In the genomic region with DNA sequence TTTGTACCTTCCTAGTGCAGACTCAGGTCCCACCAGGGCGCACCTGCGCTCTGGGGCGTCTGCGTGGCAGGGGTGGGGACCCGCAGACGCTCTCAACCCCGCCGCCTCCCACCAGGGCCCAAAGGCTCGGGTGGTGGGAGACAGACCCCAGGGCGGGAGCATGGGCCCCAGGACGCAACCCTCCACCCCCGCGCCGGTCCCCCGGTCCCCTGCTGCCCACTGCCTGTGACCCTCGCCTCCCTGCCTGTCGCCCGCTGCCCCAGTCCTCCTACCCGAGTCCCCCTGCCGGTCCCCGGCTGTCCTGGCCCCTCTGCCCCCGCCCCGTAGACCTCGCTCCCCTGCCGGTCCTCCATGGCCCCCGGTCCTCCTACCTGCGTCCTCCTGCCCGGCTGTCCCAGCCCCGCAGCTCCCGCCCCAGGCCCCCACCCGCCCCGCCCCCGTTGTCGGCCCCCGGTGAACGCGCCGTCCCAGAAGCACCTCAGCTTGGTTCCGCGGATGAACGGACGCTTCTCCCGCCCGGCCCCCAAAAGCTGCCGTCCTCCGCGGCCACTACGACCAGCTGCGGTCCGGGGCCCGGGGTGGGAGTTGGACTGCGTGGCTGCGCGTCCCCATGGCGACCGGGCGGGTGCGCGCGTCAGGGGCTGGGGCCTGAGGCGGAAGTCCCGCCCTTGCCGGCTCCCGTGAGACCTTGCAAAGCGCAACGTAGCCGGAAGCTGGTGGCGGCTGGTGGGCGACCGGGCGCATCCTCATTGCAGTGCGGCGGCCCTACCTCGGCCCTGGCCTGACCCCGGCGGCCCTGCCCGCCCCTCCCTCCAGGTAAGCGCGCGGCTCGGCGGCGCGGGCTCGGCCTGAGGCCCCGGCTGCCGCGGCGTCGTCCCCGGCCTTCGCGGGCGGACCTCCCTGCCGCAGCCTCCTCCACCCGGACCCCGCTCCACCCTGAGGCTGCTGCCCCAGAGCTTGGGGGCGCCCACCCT, we compare ENCODE assay signal across 8 cellular contexts. TPM values are rescaled to one million over a fixed set of nuclear protein-coding genes. Genes with fewer than 3 reads are reported as not detected.
DNase-seq lines count a peak whose midpoint lies in the region; ATAC-seq and TF ChIP-seq lines count a peak whose summit lies in the region.

A gene (plus strand): TSS at position 709 of the 974 bp plus-strand sequence. CDS start 2,768 bp downstream, outside the sequence.

- intact Hi-C loops in activated T-helper 2 cell treated with anti-CD3 and anti-CD28 coated beads, Interferon-gamma antibody, Interleukin-2, Interleukin-4, amounts not matched to agents 10 μg/mL and 5 μg/mL and 100 μg/mL, durations not matched to agents 14 hours and 24 hours and 36 hours (cut with micrococcal nuclease): no loop called here

- H3K27ac Mint-ChIP-seq in activated T-helper 2 cell treated with anti-CD3 and anti-CD28 coated beads, Interferon-gamma antibody, Interleukin-2, Interleukin-4, amounts not matched to agents 10 μg/mL and 5 μg/mL and 100 μg/mL, durations not matched to agents 14 hours and 24 hours and 36 hours: peak within 1 kb of the TSS; percentile 89
- peak within 1 kb of the TSS; percentile 47 to 91 (median 86) for H3K27ac Mint-ChIP-seq in nephron

- TF ChIP-seq CTCF in fibroblast of pulmonary artery (IDR thresholded peaks at IDR 0.05; ENCODE audit: low read length, missing control alignments): no peak
- no peak for TF ChIP-seq CTCF in nephron (IDR thresholded peaks at IDR 0.05; ENCODE audit: unreplicated experiment in 3 of 3)

- peak within 1 kb of the TSS; percentile 91 for H3K4me3 ChIP-seq in fibroblast of pulmonary artery (replicated peaks; ENCODE audit: low read depth, low read length)

- H3K27me3 Mint-ChIP-seq in activated T-helper 2 cell treated with anti-CD3 and anti-CD28 coated beads, Interferon-gamma antibody, Interleukin-2, Interleukin-4, amounts not matched to agents 10 μg/mL and 5 μg/mL and 100 μg/mL, durations not matched to agents 14 hours and 24 hours and 36 hours (ENCODE audit: low read depth): peaks cover 4% of the 10 kb centered on the region
- H3K27me3 Mint-ChIP-seq in nephron (ENCODE audit: low read depth): no peaks in the 10 kb centered on the region

- peak within 1 kb of the TSS; percentile 91 for H3K4me3 Mint-ChIP-seq in activated T-helper 2 cell treated with anti-CD3 and anti-CD28 coated beads, Interferon-gamma antibody, Interleukin-2, Interleukin-4, amounts not matched to agents 10 μg/mL and 5 μg/mL and 100 μg/mL, durations not matched to agents 14 hours and 24 hours and 36 hours (ENCODE audit: low read depth)
- peak within 1 kb of the TSS; percentile 89 to 99 (median 95) for H3K4me3 Mint-ChIP-seq in nephron

- H3K4me1 Mint-ChIP-seq in activated T-helper 2 cell treated with anti-CD3 and anti-CD28 coated beads, Interferon-gamma antibody, Interleukin-2, Interleukin-4, amounts not matched to agents 10 μg/mL and 5 μg/mL and 100 μg/mL, durations not matched to agents 14 hours and 24 hours and 36 hours (ENCODE audit: low read depth): peaks cover 13% of the 10 kb centered on the region
- peaks cover 57% of the 10 kb centered on the region for H3K4me1 Mint-ChIP-seq in nephron

- H3K36me3 Mint-ChIP-seq in activated T-helper 2 cell treated with anti-CD3 and anti-CD28 coated beads, Interferon-gamma antibody, Interleukin-2, Interleukin-4, amounts not matched to agents 10 μg/mL and 5 μg/mL and 100 μg/mL, durations not matched to agents 14 hours and 24 hours and 36 hours (ENCODE audit: low read depth): peaks cover 14% of the 10 kb centered on the region
- H3K36me3 Mint-ChIP-seq in nephron (ENCODE audit: low read depth): peaks cover 1% of the 10 kb centered on the region

- no peaks in the 10 kb centered on the region for H3K9me3 Mint-ChIP-seq in activated T-helper 2 cell treated with anti-CD3 and anti-CD28 coated beads, Interferon-gamma antibody, Interleukin-2, Interleukin-4, amounts not matched to agents 10 μg/mL and 5 μg/mL and 100 μg/mL, durations not matched to agents 14 hours and 24 hours and 36 hours
- H3K9me3 Mint-ChIP-seq in nephron: no peaks in the 10 kb centered on the region

- peak; percentile 85 for ATAC-seq in GM21825 (IDR thresholded peaks at IDR 0.05; ENCODE audit: unreplicated experiment)
- peak; percentile 95 for ATAC-seq in stimulated activated naive CD8-positive, alpha-beta T cell treated with anti-CD3 and anti-CD28 coated beads, Interleukin-15, Interleukin-2, amounts not matched to agents 100 U/mL and 50 U/mL, for 24 hours

- DNase-seq in DMS79 (lab: John Stamatoyannopoulos, UW) (peak; percentile 82), LHCN-M2 (ENCODE audit: low read depth) (peak; percentile 77), RPMI8226 (peak; percentile 93), fibroblast of pulmonary artery (ENCODE audit: low read depth) (peak; percentile 89)
- DNase-seq in activated T-helper 2 cell treated with anti-CD3 and anti-CD28 coated beads, Interferon-gamma antibody, Interleukin-2, Interleukin-4, amounts not matched to agents 10 μg/mL and 5 μg/mL and 100 μg/mL, durations not matched to agents 14 hours and 24 hours and 36 hours (ENCODE audit: low spot score): peak; percentile 85
- DNase-seq in stimulated activated naive CD8-positive, alpha-beta T cell treated with anti-CD3 and anti-CD28 coated beads, Interleukin-15, Interleukin-2, amounts not matched to agents 100 U/mL and 50 U/mL, for 24 hours: peak; percentile 94

RNA-seq across cellular contexts. Expression of the gene that starts here (rescaled TPM):
- total RNA-seq in LHCN-M2 (2014; rRNA removed): 61.8 and 62.5 TPM in 2 replicates
- 54.8 TPM for polyA plus RNA-seq in LHCN-M2 (2012)
- total RNA-seq in activated T-helper 2 cell treated with anti-CD3 and anti-CD28 coated beads, Interferon-gamma antibody, Interleukin-2, Interleukin-4, amounts not matched to agents 10 μg/mL and 5 μg/mL and 100 μg/mL, durations not matched to agents 14 hours and 24 hours and 36 hours: 93.8 and 94.4 TPM in 2 replicates

Comparison
In these comparisons a context has a peak if more than half of its experiments do, and no peak if none do; other contexts are left out.
1. Peak in every context shown above with its lines: DNase-seq, ATAC-seq and H3K4me3 ChIP-seq.